Comparison of ENCODE assay signal across 19 cellular contexts in genomic region chr17:76956846-76957540, GRCh38.
DNase-seq lines count a peak whose midpoint lies in the region; ATAC-seq, FAIRE-seq and TF ChIP-seq lines count a peak whose summit lies in the region.
"Had no signal": no experiment of that assay in that cellular context is flagged by ENCODE, and none has a peak within 500 bp of the region (broad histone marks: within the 10 kb centered on the region; RNA-seq: fewer than 3 reads in every experiment).

No MANE protein-coding gene starts in this region.

- H3K4me3 ChIP-seq in astrocyte (ENCODE audit: insufficient read depth, low read depth, low read length) (no peak overlapping the region), upper lobe of right lung (no peak overlapping the region)

- H3K4me1 ChIP-seq in astrocyte (ENCODE audit: insufficient read depth, low read length) = peaks cover 11% of the 10 kb centered on the region
- H3K4me1 ChIP-seq in upper lobe of right lung = no peaks in the 10 kb centered on the region

- no peaks in the 10 kb centered on the region for H3K36me3 Mint-ChIP-seq in IgD-negative memory B cell
- H3K36me3 Mint-ChIP-seq in astrocyte (ENCODE audit: low read depth, unreplicated experiment) = no peaks in the 10 kb centered on the region
- no peaks in the 10 kb centered on the region for H3K36me3 Mint-ChIP-seq in naive B cell
- H3K36me3 Mint-ChIP-seq in activated naive CD4-positive, alpha-beta T cell treated with anti-CD3 and anti-CD28 coated beads, Interleukin-2, amount 10 ng/mL, durations not matched to agents 7 days and 5 days = no peaks in the 10 kb centered on the region
- H3K36me3 Mint-ChIP-seq: CD8-positive, alpha-beta T cell had no signal

- ATAC-seq in naive B cell (ENCODE audit: low read depth in 2 of 2) (peak; percentile 50 to 54), upper lobe of right lung (peak; percentile 13), GM21515 (IDR thresholded peaks at IDR 0.05; ENCODE audit: unreplicated experiment) (no peak), left ventricle myocardium superior (no peak)
- ATAC-seq: CD8-positive, alpha-beta T cell had no signal

- H2AFZ ChIP-seq in astrocyte (ENCODE audit: low read depth, low read length) = no peak overlapping the region

- peak overlapping the region in 2 of 4 donors; percentile 91 to 93 for H3K4me3 Mint-ChIP-seq in IgD-negative memory B cell
- H3K4me3 Mint-ChIP-seq in astrocyte (ENCODE audit: unreplicated experiment) = no peak overlapping the region
- peak overlapping the region; percentile 41 to 95 (median 86) for H3K4me3 Mint-ChIP-seq in naive B cell
- H3K4me3 Mint-ChIP-seq in activated naive CD4-positive, alpha-beta T cell treated with anti-CD3 and anti-CD28 coated beads, Interleukin-2, amount 10 ng/mL, durations not matched to agents 7 days and 5 days = no peak overlapping the region
- H3K4me3 Mint-ChIP-seq: CD8-positive, alpha-beta T cell; HFFc6 had no signal

- H3K9me3 Mint-ChIP-seq in IgD-negative memory B cell (no peaks in the 10 kb centered on the region), astrocyte (ENCODE audit: unreplicated experiment) (peaks cover 7% of the 10 kb centered on the region), naive B cell (peaks cover 0 to 3% (median 0%) of the 10 kb centered on the region in 7 donors)
- H3K9me3 Mint-ChIP-seq in activated naive CD4-positive, alpha-beta T cell treated with anti-CD3 and anti-CD28 coated beads, Interleukin-2, amount 10 ng/mL, durations not matched to agents 7 days and 5 days = no peaks in the 10 kb centered on the region
- H3K9me3 Mint-ChIP-seq: CD8-positive, alpha-beta T cell; HFFc6 had no signal

- DNase-seq in astrocyte (ENCODE audit: low read depth) = no peak
- peak; percentile 45 for DNase-seq in naive B cell
- peak; percentile 29 for DNase-seq in upper lobe of right lung
- DNase-seq in activated naive CD4-positive, alpha-beta T cell treated with anti-CD3 and anti-CD28 coated beads, Interleukin-2, amount 10 ng/mL, durations not matched to agents 7 days and 5 days = no peak
- DNase-seq in left ventricle myocardium superior = no peak
- DNase-seq: CD8-positive, alpha-beta T cell; DMS79; HFFc6; Kasumi-1; MM.1S; NCI-H1105; NCI-H1694; NCI-H2107; NCI-H345; RPMI8226; SIG-M5 had no signal

- H3K36me3 ChIP-seq in astrocyte (ENCODE audit: insufficient read depth, low read length) (no peaks in the 10 kb centered on the region), upper lobe of right lung (no peaks in the 10 kb centered on the region)

- no peak overlapping the region for H3K9ac ChIP-seq in astrocyte (ENCODE audit: low read length)

- TF ChIP-seq CTCF in astrocyte (IDR thresholded peaks at IDR 0.05; ENCODE audit: insufficient read depth, low read depth, low read length) = no peak
- TF ChIP-seq CTCF in upper lobe of right lung (IDR thresholded peaks at IDR 0.05) = no peak

- FAIRE-seq in astrocyte (lab: Jason Lieb, UNC) = no peak
- FAIRE-seq: G401.6 had no signal

- H3K4me1 Mint-ChIP-seq in IgD-negative memory B cell = peaks cover 11 to 22% (median 18%) of the 10 kb centered on the region in 3 donors
- peaks cover 8% of the 10 kb centered on the region for H3K4me1 Mint-ChIP-seq in astrocyte (ENCODE audit: low read depth, unreplicated experiment)
- peaks cover 25 to 44% (median 31%) of the 10 kb centered on the region in 3 donors for H3K4me1 Mint-ChIP-seq in naive B cell
- no peaks in the 10 kb centered on the region for H3K4me1 Mint-ChIP-seq in activated naive CD4-positive, alpha-beta T cell treated with anti-CD3 and anti-CD28 coated beads, Interleukin-2, amount 10 ng/mL, durations not matched to agents 7 days and 5 days

- H4K20me1 ChIP-seq in astrocyte (ENCODE audit: insufficient read depth, low read length) = no peaks in the 10 kb centered on the region

- H3K4me2 ChIP-seq in astrocyte (ENCODE audit: low read length) = peak overlapping the region; percentile 78

- H3K27me3 ChIP-seq in astrocyte (ENCODE audit: insufficient read depth, low read length) = no peaks in the 10 kb centered on the region
- H3K27me3 ChIP-seq in upper lobe of right lung = peaks cover 23% of the 10 kb centered on the region

- no peaks in the 10 kb centered on the region for H3K79me2 ChIP-seq in astrocyte (ENCODE audit: insufficient read depth, low read length)

- no peak overlapping the region for H3K27ac ChIP-seq in astrocyte (ENCODE audit: low read depth, low read length)
- H3K27ac ChIP-seq in upper lobe of right lung = no peak overlapping the region

- CTCF ChIA-PET in activated naive CD4-positive, alpha-beta T cell treated with anti-CD3 and anti-CD28 coated beads, Interleukin-2, amount 10 ng/mL, durations not matched to agents 7 days and 5 days (lab: Charles Lee) = no interaction called here

- H3K27ac Mint-ChIP-seq in IgD-negative memory B cell (peak overlapping the region in 2 of 3 donors; percentile 51 to 68), astrocyte (ENCODE audit: unreplicated experiment) (no peak overlapping the region), naive B cell (peak overlapping the region in 5 of 6 donors; percentile 92 to 99 (median 97))
- H3K27ac Mint-ChIP-seq in activated naive CD4-positive, alpha-beta T cell treated with anti-CD3 and anti-CD28 coated beads, Interleukin-2, amount 10 ng/mL, durations not matched to agents 7 days and 5 days = no peak overlapping the region
- H3K27ac Mint-ChIP-seq: CD8-positive, alpha-beta T cell; HFFc6 had no signal

- H3K27me3 Mint-ChIP-seq in IgD-negative memory B cell (peaks cover 22% of the 10 kb centered on the region), astrocyte (ENCODE audit: low read depth, unreplicated experiment) (peaks cover 18% of the 10 kb centered on the region), naive B cell (peaks cover 12 to 19% (median 13%) of the 10 kb centered on the region in 3 donors)
- peaks cover 34% of the 10 kb centered on the region for H3K27me3 Mint-ChIP-seq in activated naive CD4-positive, alpha-beta T cell treated with anti-CD3 and anti-CD28 coated beads, Interleukin-2, amount 10 ng/mL, durations not matched to agents 7 days and 5 days

- intact Hi-C loops in upper lobe of right lung (cut with DNase I) = no loop called here
- intact Hi-C loops in left ventricle myocardium superior (cut with micrococcal nuclease) = no loop called here

- H3K9me3 ChIP-seq in astrocyte (ENCODE audit: insufficient read depth, low read depth, low read length) (no peaks in the 10 kb centered on the region), upper lobe of right lung (no peaks in the 10 kb centered on the region)

Comparison
In these comparisons a context has a peak if more than half of its experiments do, and no peak if none do; other contexts are left out.
1. H3K27ac Mint-ChIP-seq: peak in IgD-negative memory B cell (2 of 3) and naive B cell (5 of 6); none in astrocyte (single experiment) and activated naive CD4-positive, alpha-beta T cell treated with anti-CD3 and anti-CD28 coated beads, Interleukin-2, amount 10 ng/mL, durations not matched to agents 7 days and 5 days (single experiment).
2. H3K4me3 Mint-ChIP-seq: peak in naive B cell (8 of 8); none in astrocyte (single experiment) and activated naive CD4-positive, alpha-beta T cell treated with anti-CD3 and anti-CD28 coated beads, Interleukin-2, amount 10 ng/mL, durations not matched to agents 7 days and 5 days (single experiment).
3. DNase-seq: peak in naive B cell (single experiment) and upper lobe of right lung (single experiment); none in astrocyte (single experiment), activated naive CD4-positive, alpha-beta T cell treated with anti-CD3 and anti-CD28 coated beads, Interleukin-2, amount 10 ng/mL, durations not matched to agents 7 days and 5 days (single experiment) and left ventricle myocardium superior (single experiment).
4. ATAC-seq: peak in naive B cell (2 of 2) and upper lobe of right lung (single experiment); none in GM21515 (single experiment) and left ventricle myocardium superior (single experiment).